In the genomic region with DNA sequence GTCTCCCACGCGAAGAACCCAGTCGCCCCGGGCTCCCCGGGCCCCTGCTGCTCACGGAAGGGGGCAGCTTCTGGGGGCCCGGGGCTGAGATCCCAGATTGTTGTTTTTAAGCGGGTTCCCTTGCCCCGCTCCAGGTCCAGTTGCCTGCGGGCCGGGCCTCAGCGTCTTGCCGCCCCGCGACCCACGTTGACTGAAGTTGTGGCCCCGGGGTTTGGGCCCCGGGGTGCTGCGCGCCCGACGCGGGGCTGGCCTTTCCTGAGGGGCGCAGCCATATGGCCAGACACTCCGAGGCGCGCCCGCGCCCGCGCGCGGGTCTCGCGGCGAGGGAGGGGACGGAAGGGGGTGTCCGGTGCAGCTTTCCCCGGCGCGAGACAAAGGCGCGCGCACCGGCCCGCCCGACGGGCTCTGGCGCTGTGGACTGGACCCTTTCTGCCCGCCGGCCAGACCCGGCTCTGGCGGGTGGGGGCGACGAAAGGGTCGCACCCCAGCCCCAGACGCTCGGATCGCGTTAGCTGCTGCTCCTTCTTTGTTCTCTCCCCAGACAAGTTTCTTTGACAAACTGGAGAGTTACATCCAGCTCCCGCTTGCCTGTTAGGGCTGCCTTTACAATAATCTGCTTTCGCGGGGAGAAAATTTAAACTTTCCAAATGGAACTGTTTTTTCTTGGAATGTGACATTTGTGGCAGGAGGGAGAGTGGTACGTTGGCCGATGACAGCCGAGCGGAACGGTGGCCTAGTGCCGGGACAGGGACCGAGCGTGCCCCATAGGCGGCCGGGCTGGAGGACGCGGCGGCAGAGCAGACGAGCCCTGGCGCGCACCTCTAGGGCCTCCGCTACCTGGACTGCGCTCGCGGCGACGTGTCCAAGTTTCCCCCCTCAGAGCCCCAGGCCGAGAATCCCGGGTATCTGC, we compare ENCODE assay signal across 1 cellular context.
TF ChIP-seq lines count a peak whose summit lies in the region.

No MANE protein-coding gene starts in this region.

TF ChIP-seq in GM23338, 12 proteins besides CTCF, POLR2A, EP300 and RAD21 (continued from another document):
- TF ChIP-seq, protein P1, sequence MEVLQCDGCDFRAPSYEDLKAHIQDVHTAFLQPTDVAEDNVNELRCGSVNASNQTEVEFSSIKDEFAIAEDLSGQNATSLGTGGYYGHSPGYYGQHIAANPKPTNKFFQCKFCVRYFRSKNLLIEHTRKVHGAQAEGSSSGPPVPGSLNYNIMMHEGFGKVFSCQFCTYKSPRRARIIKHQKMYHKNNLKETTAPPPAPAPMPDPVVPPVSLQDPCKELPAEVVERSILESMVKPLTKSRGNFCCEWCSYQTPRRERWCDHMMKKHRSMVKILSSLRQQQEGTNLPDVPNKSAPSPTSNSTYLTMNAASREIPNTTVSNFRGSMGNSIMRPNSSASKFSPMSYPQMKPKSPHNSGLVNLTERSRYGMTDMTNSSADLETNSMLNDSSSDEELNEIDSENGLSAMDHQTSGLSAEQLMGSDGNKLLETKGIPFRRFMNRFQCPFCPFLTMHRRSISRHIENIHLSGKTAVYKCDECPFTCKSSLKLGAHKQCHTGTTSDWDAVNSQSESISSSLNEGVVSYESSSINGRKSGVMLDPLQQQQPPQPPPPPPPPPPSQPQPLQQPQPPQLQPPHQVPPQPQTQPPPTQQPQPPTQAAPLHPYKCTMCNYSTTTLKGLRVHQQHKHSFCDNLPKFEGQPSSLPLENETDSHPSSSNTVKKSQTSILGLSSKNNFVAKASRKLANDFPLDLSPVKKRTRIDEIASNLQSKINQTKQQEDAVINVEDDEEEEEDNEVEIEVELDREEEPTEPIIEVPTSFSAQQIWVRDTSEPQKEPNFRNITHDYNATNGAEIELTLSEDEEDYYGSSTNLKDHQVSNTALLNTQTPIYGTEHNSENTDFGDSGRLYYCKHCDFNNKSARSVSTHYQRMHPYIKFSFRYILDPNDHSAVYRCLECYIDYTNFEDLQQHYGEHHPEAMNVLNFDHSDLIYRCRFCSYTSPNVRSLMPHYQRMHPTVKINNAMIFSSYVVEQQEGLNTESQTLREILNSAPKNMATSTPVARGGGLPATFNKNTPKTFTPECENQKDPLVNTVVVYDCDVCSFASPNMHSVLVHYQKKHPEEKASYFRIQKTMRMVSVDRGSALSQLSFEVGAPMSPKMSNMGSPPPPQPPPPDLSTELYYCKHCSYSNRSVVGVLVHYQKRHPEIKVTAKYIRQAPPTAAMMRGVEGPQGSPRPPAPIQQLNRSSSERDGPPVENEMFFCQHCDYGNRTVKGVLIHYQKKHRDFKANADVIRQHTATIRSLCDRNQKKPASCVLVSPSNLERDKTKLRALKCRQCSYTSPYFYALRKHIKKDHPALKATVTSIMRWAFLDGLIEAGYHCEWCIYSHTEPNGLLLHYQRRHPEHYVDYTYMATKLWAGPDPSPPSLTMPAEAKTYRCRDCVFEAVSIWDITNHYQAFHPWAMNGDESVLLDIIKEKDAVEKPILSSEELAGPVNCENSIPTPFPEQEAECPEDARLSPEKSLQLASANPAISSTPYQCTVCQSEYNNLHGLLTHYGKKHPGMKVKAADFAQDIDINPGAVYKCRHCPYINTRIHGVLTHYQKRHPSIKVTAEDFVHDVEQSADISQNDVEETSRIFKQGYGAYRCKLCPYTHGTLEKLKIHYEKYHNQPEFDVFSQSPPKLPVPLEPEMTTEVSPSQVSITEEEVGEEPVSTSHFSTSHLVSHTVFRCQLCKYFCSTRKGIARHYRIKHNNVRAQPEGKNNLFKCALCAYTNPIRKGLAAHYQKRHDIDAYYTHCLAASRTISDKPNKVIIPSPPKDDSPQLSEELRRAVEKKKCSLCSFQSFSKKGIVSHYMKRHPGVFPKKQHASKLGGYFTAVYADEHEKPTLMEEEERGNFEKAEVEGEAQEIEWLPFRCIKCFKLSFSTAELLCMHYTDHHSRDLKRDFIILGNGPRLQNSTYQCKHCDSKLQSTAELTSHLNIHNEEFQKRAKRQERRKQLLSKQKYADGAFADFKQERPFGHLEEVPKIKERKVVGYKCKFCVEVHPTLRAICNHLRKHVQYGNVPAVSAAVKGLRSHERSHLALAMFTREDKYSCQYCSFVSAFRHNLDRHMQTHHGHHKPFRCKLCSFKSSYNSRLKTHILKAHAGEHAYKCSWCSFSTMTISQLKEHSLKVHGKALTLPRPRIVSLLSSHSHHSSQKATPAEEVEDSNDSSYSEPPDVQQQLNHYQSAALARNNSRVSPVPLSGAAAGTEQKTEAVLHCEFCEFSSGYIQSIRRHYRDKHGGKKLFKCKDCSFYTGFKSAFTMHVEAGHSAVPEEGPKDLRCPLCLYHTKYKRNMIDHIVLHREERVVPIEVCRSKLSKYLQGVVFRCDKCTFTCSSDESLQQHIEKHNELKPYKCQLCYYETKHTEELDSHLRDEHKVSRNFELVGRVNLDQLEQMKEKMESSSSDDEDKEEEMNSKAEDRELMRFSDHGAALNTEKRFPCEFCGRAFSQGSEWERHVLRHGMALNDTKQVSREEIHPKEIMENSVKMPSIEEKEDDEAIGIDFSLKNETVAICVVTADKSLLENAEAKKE (CRISPR knock-in tag; IDR thresholded peaks at IDR 0.05): no peak
- TF ChIP-seq EZH2phosphoT487 (IDR thresholded peaks at IDR 0.05; ENCODE audit: unreplicated experiment): peak; percentile 18
